In genomic region chr5:82336566-82337351, GRCh38 we compare ENCODE assay signal across 33 cellular contexts. TPM values are rescaled to one million over a fixed set of nuclear protein-coding genes. Genes with fewer than 3 reads are reported as not detected.
A peak's percentile ranks its signal among the peaks of the same experiment; 100 is the strongest.
DNase-seq lines count a peak whose midpoint lies in the region; TF ChIP-seq lines count a peak whose summit lies in the region.
"Had no signal": no experiment of that assay in that cellular context is flagged by ENCODE, and none has a peak within 500 bp of the region (broad histone marks: within the 10 kb centered on the region; RNA-seq: fewer than 3 reads in every experiment).

No MANE protein-coding gene starts in this region.

- no peaks in the 10 kb centered on the region for H3K27me3 ChIP-seq in adipocyte (replicated peaks; ENCODE audit: control insufficient read depth, insufficient read depth, low read length)
- no peaks in the 10 kb centered on the region for H3K27me3 ChIP-seq in mesenchymal stem cell (ENCODE audit: control insufficient read depth in 1 of 2, insufficient read depth in 1 of 2, low read length in 2 of 2)
- H3K27me3 ChIP-seq in skeletal muscle tissue (ENCODE audit: control insufficient read depth in 3 of 3, insufficient read depth in 3 of 3, low read length in 3 of 3), result no peaks in the 10 kb centered on the region
- no peaks in the 10 kb centered on the region for H3K27me3 ChIP-seq in Karpas-422 (ENCODE audit: low read length)
- H3K27me3 ChIP-seq in stomach, result no peaks in the 10 kb centered on the region
- H3K27me3 ChIP-seq: BE2C, neural progenitor cell, Peyer's patch, right lobe of liver, upper lobe of right lung had no signal

- no peak overlapping the region for H3K23ac ChIP-seq in mesenchymal stem cell (ENCODE audit: low read length in 2 of 2)

- no peaks in the 10 kb centered on the region for H3K79me2 ChIP-seq in Karpas-422 (ENCODE audit: low read length)

- H3K36me3 ChIP-seq in adipocyte (ENCODE audit: control insufficient read depth, insufficient read depth, low read length, severe bottlenecking), result no peaks in the 10 kb centered on the region
- no peaks in the 10 kb centered on the region for H3K36me3 ChIP-seq in mesenchymal stem cell (ENCODE audit: control insufficient read depth in 1 of 2, insufficient read depth in 2 of 2, low read depth in 1 of 2, low read length in 2 of 2)
- no peaks in the 10 kb centered on the region for H3K36me3 ChIP-seq in skeletal muscle tissue (ENCODE audit: control insufficient read depth in 3 of 3, insufficient read depth in 3 of 3, low read length in 3 of 3)
- H3K36me3 ChIP-seq in Karpas-422 (ENCODE audit: insufficient read depth, low read length), result no peaks in the 10 kb centered on the region
- H3K36me3 ChIP-seq in stomach, result no peaks in the 10 kb centered on the region
- H3K36me3 ChIP-seq: BE2C, neural progenitor cell, Peyer's patch, right lobe of liver, upper lobe of right lung had no signal

- H2AK5ac ChIP-seq in mesenchymal stem cell (ENCODE audit: low read length, severe bottlenecking), result no peak overlapping the region

- H3K9ac ChIP-seq in adipocyte (ENCODE audit: low read length), result peak overlapping the region; percentile 79
- peak overlapping the region; percentile 4 for H3K9ac ChIP-seq in mesenchymal stem cell (ENCODE audit: low read length)
- H3K9ac ChIP-seq in skeletal muscle tissue (ENCODE audit: low read depth in 1 of 3, low read length in 3 of 3), result no peak overlapping the region
- no peak overlapping the region for H3K9ac ChIP-seq in Karpas-422 (ENCODE audit: low read length)
- H3K9ac ChIP-seq: KMS-11, neural progenitor cell had no signal

- H2BK15ac ChIP-seq in mesenchymal stem cell (ENCODE audit: low read depth, poor library complexity, severe bottlenecking), result no peak overlapping the region

- DNase-seq in AG10803 (ENCODE audit: low read depth), result peak; percentile 73
- no peak for DNase-seq in adipocyte (ENCODE audit: low read depth)
- DNase-seq in mesenchymal stem cell, result no peak
- DNase-seq in Karpas-422, result no peak
- DNase-seq in glomerular visceral epithelial cell (ENCODE audit: extremely low spot score), result no peak
- DNase-seq in C1 segment of cervical spinal cord (lab: John Stamatoyannopoulos, UW), result no peak
- no peak for DNase-seq in stomach
- DNase-seq: activated CD4-positive, alpha-beta T cell treated with anti-CD3 and anti-CD28 coated beads for 36 hours; activated naive CD4-positive, alpha-beta T cell treated with anti-CD3 and anti-CD28 coated beads, Interleukin-2, amount 50 U/mL, for 16 hours; amniotic stem cell; BE2C; CD8-positive, alpha-beta memory T cell; cortex of kidney; effector memory CD4-positive, alpha-beta T cell; H7; MV-4-11; NCI-H1436 treated with DMSO at 0.1 percent for 48 hours; NCI-H2081 treated with DMSO at 0.1 percent for 48 hours; NCI-H226; NCI-H526 treated with DMSO at 0.1 percent for 48 hours; Peyer's patch; right lobe of liver; SHP77 treated with DMSO at 0.1 percent for 48 hours; stimulated activated CD4-positive, alpha-beta T cell treated with anti-CD3 and anti-CD28 coated beads, Interleukin-15, amount 100 ng/mL, for 24 hours; stimulated activated CD4-positive, alpha-beta T cell treated with anti-CD3 and anti-CD28 coated beads, Interleukin-4, amount 100 ng/mL, for 4 hours; SW 1271; upper lobe of right lung had no signal

- no peak overlapping the region for H2BK5ac ChIP-seq in mesenchymal stem cell (ENCODE audit: low read depth, low read length, poor library complexity, severe bottlenecking)

- TF ChIP-seq CTCF in AG10803 (conservative IDR thresholded peaks at IDR 0.05; ENCODE audit: low read length) (no peak), stomach (IDR thresholded peaks at IDR 0.05) (no peak)

- no peaks in the 10 kb centered on the region for H4K20me1 ChIP-seq in Karpas-422 (ENCODE audit: insufficient read depth, low read depth, low read length)

- no peak for TF ChIP-seq EP300 in stomach (IDR thresholded peaks at IDR 0.05)

- H3K4me3 ChIP-seq in AG10803 (ENCODE audit: low read length), result no peak overlapping the region
- H3K4me3 ChIP-seq in adipocyte (ENCODE audit: low read length), result no peak overlapping the region
- no peak overlapping the region for H3K4me3 ChIP-seq in mesenchymal stem cell (ENCODE audit: insufficient read depth in 1 of 2, low read depth in 1 of 2, low read length in 2 of 2)
- no peak overlapping the region for H3K4me3 ChIP-seq in skeletal muscle tissue (ENCODE audit: low read length in 3 of 3)
- no peak overlapping the region for H3K4me3 ChIP-seq in Karpas-422 (ENCODE audit: low read length)
- H3K4me3 ChIP-seq in stomach, result no peak overlapping the region
- H3K4me3 ChIP-seq: A549, neural progenitor cell, Peyer's patch, right lobe of liver, upper lobe of right lung had no signal

- TF ChIP-seq POLR2A in stomach (IDR thresholded peaks at IDR 0.05), result no peak

- 100% methylated on average over 1 of the region's 1 CpG for WGBS in mesenchymal stem cell
- 88 to 97% (median 95%) methylated on average over 1 of the region's 1 CpG for WGBS in stomach, 5 donors

- H2AFZ ChIP-seq in mesenchymal stem cell (ENCODE audit: low read depth, low read length) (no peak overlapping the region), Karpas-422 (ENCODE audit: low read length) (no peak overlapping the region)
- H2AFZ ChIP-seq: neural progenitor cell had no signal

- H3K4me1 ChIP-seq in adipocyte (ENCODE audit: control insufficient read depth, insufficient read depth, low read length), result peaks cover 69% of the 10 kb centered on the region
- H3K4me1 ChIP-seq in mesenchymal stem cell (ENCODE audit: control insufficient read depth, insufficient read depth, low read depth, low read length), result peaks cover 8% of the 10 kb centered on the region
- peaks cover 25 to 30% (median 28%) of the 10 kb centered on the region in 3 donors for H3K4me1 ChIP-seq in skeletal muscle tissue (ENCODE audit: control insufficient read depth in 3 of 3, insufficient read depth in 3 of 3, low read length in 3 of 3)
- H3K4me1 ChIP-seq in Karpas-422 (ENCODE audit: low read length), result no peaks in the 10 kb centered on the region
- peaks cover 0 to 16% (median 3%) of the 10 kb centered on the region in 4 donors for H3K4me1 ChIP-seq in stomach
- H3K4me1 ChIP-seq: A549, neural progenitor cell, Peyer's patch, right lobe of liver had no signal

- no peaks in the 10 kb centered on the region for H3K79me1 ChIP-seq in mesenchymal stem cell (replicated peaks; ENCODE audit: low read length, poor library complexity, severe bottlenecking)

- intact Hi-C loops in stomach (cut with DNase I; ENCODE audit: low total_unique reads), result no loop called here

- H3K27ac ChIP-seq in mesenchymal stem cell (ENCODE audit: low read length, poor library complexity, severe bottlenecking), result no peak overlapping the region
- peak overlapping the region; percentile 73 for H3K27ac ChIP-seq in skeletal muscle tissue (ENCODE audit: low read depth, low read length)
- H3K27ac ChIP-seq in Karpas-422 (ENCODE audit: low read length), result no peak overlapping the region
- H3K27ac ChIP-seq in stomach, result no peak overlapping the region
- H3K27ac ChIP-seq: A549, epithelial cell of prostate, KMS-11, neural progenitor cell, Peyer's patch, right lobe of liver, upper lobe of right lung, VCaP had no signal

- H3K9me3 ChIP-seq in adipocyte (ENCODE audit: control insufficient read depth, low read length) (no peaks in the 10 kb centered on the region), mesenchymal stem cell (ENCODE audit: control insufficient read depth, low read length) (no peaks in the 10 kb centered on the region), skeletal muscle tissue (ENCODE audit: control insufficient read depth in 3 of 3, low read length in 3 of 3) (no peaks in the 10 kb centered on the region), Karpas-422 (ENCODE audit: low read length) (no peaks in the 10 kb centered on the region), stomach (no peaks in the 10 kb centered on the region)
- H3K9me3 ChIP-seq: A549, BE2C, Peyer's patch, right lobe of liver, upper lobe of right lung had no signal

- no peak overlapping the region for H3K18ac ChIP-seq in mesenchymal stem cell (ENCODE audit: low read depth in 1 of 2, low read length in 2 of 2)

- H2BK12ac ChIP-seq in mesenchymal stem cell (ENCODE audit: low read length in 2 of 2), result no peak overlapping the region

- H3K4me2 ChIP-seq in mesenchymal stem cell (ENCODE audit: low read length, poor library complexity, severe bottlenecking) (no peak overlapping the region), Karpas-422 (ENCODE audit: low read depth, low read length, poor library complexity, severe bottlenecking) (no peak overlapping the region)
- H3K4me2 ChIP-seq: A549, KMS-11, neural progenitor cell had no signal

- no peak overlapping the region for H3K4ac ChIP-seq in mesenchymal stem cell (ENCODE audit: low read depth in 1 of 2, low read length in 2 of 2)

- no peak overlapping the region for H4K91ac ChIP-seq in mesenchymal stem cell (ENCODE audit: low read length)

- H4K8ac ChIP-seq in mesenchymal stem cell (ENCODE audit: low read length), result no peak overlapping the region

- no peak overlapping the region for H2BK120ac ChIP-seq in mesenchymal stem cell (ENCODE audit: low read depth, low read length)

- no peaks in the 10 kb centered on the region for H3K9me2 ChIP-seq in Karpas-422 (replicated peaks; ENCODE audit: insufficient read depth, low read length)

- H3K14ac ChIP-seq in mesenchymal stem cell (ENCODE audit: low read length in 2 of 2), result no peak overlapping the region

RNA-seq across cellular contexts. Expression of gene RPS23, which starts 58.6 kb away (rescaled TPM):
- 2,982 TPM for polyA plus RNA-seq in mesenchymal stem cell (2013, experiment 1 of 2)
- polyA plus RNA-seq in mesenchymal stem cell (2013, experiment 2 of 2), result 3,039 TPM
- 9,051 TPM for total RNA-seq in skeletal muscle tissue
- 4,228 and 6,273 TPM in 2 replicates for total RNA-seq in Karpas-422 (2014; rRNA removed; shearing (Covaris generic); ENCODE audit: low replicate concordance)
- total RNA-seq in stomach, result 1,000 to 10,000 TPM in 4 of 5 donors, 100 to 1,000 TPM in 1; 947 to 4,706 (median 1,648) TPM
- polyA plus RNA-seq in stomach, result 1,000 to 10,000 TPM; 2,847 to 4,172 (median 2,895) TPM

Comparison
In these comparisons a context has a peak if more than half of its experiments do, and no peak if none do; other contexts are left out.
1. H3K9ac ChIP-seq: peak in adipocyte (single experiment) and mesenchymal stem cell (single experiment); none in skeletal muscle tissue (0 of 3) and Karpas-422 (single experiment).